Comparison of ENCODE assay signal across 14 cellular contexts in genomic region chr15:56286213-56286612, GRCh38. TPM values are rescaled to one million over a fixed set of nuclear protein-coding genes. Genes with fewer than 3 reads are reported as not detected.
DNase-seq lines count a peak whose midpoint lies in the region; ATAC-seq and TF ChIP-seq lines count a peak whose summit lies in the region.
"Had no signal": no experiment of that assay in that cellular context is flagged by ENCODE, and none has a peak within 500 bp of the region (broad histone marks: within the 10 kb centered on the region; RNA-seq: fewer than 3 reads in every experiment).

No MANE protein-coding gene starts in this region.

- no TSS peak for BruUV-seq in MCF 10A (replicated peaks; lab: Mats Ljungman, UMichigan)

- H3K27ac ChIP-seq in breast epithelium: no peak overlapping the region
- H3K27ac ChIP-seq: BLaER1 had no signal

- CTCF ChIA-PET in MCF 10A (lab: Yijun Ruan, JAX): interaction anchor here (0.8 kb wide), 1 partner anchor 119 kb away, joined by 3 read pairs; no protein-coding TSS in a partner anchor

- H3K4me3 Mint-ChIP-seq in MCF 10A (ENCODE audit: unreplicated experiment): no peak overlapping the region
- H3K4me3 Mint-ChIP-seq: brain; naive thymus-derived CD8-positive, alpha-beta T cell had no signal

- no peaks in the 10 kb centered on the region for H3K4me1 Mint-ChIP-seq in MCF 10A (ENCODE audit: insufficient read depth, unreplicated experiment)
- H3K4me1 Mint-ChIP-seq: brain; naive thymus-derived CD8-positive, alpha-beta T cell had no signal

- no peak for ATAC-seq in GM21447 (IDR thresholded peaks at IDR 0.05; ENCODE audit: unreplicated experiment)
- ATAC-seq: naive thymus-derived CD8-positive, alpha-beta T cell had no signal

- no peak for TF ChIP-seq POLR2A in breast epithelium (IDR thresholded peaks at IDR 0.05)

- no peaks in the 10 kb centered on the region for H3K36me3 ChIP-seq in breast epithelium
- H3K36me3 ChIP-seq: BLaER1, HAP-1 had no signal

- no peaks in the 10 kb centered on the region for H3K4me1 ChIP-seq in breast epithelium
- H3K4me1 ChIP-seq: BLaER1, HAP-1 had no signal

- H3K27me3 ChIP-seq in breast epithelium: no peaks in the 10 kb centered on the region
- H3K27me3 ChIP-seq: BLaER1 had no signal

- DNase-seq in MCF 10A (ENCODE audit: unreplicated experiment) (peak; percentile 9), breast epithelium (ENCODE audit: low spot score in 2 of 2) (no peak), NAMALWA (ENCODE audit: low spot score) (peak; percentile 41), choroid plexus epithelial cell (ENCODE audit: low read depth) (no peak), mucosa of gallbladder (ENCODE audit: low spot score) (no peak), COR-L47 (lab: John Stamatoyannopoulos, UW) (no peak), NCI-H1694 (lab: John Stamatoyannopoulos, UW) (no peak)
- DNase-seq: activated CD4-positive, alpha-beta T cell treated with anti-CD3 and anti-CD28 coated beads for 4 hours; naive thymus-derived CD8-positive, alpha-beta T cell had no signal

- no peaks in the 10 kb centered on the region for H3K27me3 Mint-ChIP-seq in MCF 10A (ENCODE audit: insufficient read depth, unreplicated experiment)

- no peaks in the 10 kb centered on the region for H3K36me3 Mint-ChIP-seq in MCF 10A (ENCODE audit: insufficient read depth, unreplicated experiment)
- H3K36me3 Mint-ChIP-seq: brain had no signal

- TF ChIP-seq CTCF in MCF 10A (IDR thresholded peaks at IDR 0.05; ENCODE audit: unreplicated experiment) (peak; percentile 11), breast epithelium (IDR thresholded peaks at IDR 0.05) (no peak), choroid plexus epithelial cell (conservative IDR thresholded peaks at IDR 0.05; ENCODE audit: low read depth, low read length) (peak; percentile 11)

- H3K27ac Mint-ChIP-seq in MCF 10A (ENCODE audit: low read depth, unreplicated experiment): no peak overlapping the region
- H3K27ac Mint-ChIP-seq: activated T-helper 2 cell treated with anti-CD3 and anti-CD28 coated beads, Interferon-gamma antibody, Interleukin-2, Interleukin-4, amounts not matched to agents 10 μg/mL and 5 μg/mL and 100 μg/mL, durations not matched to agents 14 hours and 24 hours and 36 hours; brain; naive thymus-derived CD8-positive, alpha-beta T cell had no signal

- H3K9me3 ChIP-seq in breast epithelium: no peaks in the 10 kb centered on the region
- H3K9me3 ChIP-seq: HAP-1 had no signal

- intact Hi-C loops in MCF 10A (cut with micrococcal nuclease) (no loop called here), breast epithelium (cut with DNase I; ENCODE audit: low total_unique reads) (no loop called here)

- peaks cover 8% of the 10 kb centered on the region for H3K9me3 Mint-ChIP-seq in MCF 10A (ENCODE audit: unreplicated experiment)

- POLR2A ChIA-PET in MCF 10A (lab: Yijun Ruan, JAX): no interaction called here

- H3K4me3 ChIP-seq in breast epithelium (no peak overlapping the region), choroid plexus epithelial cell (ENCODE audit: low read depth, low read length) (no peak overlapping the region)
- H3K4me3 ChIP-seq: BLaER1, HAP-1 had no signal

RNA-seq across cellular contexts. Expression of gene RFX7, which starts 42.5 kb away (rescaled TPM):
- total RNA-seq in MCF 10A (2022) (23.8 and 29.8 TPM in 2 replicates), breast epithelium (10 to 100 TPM in 2 of 3 donors, 1 to 10 TPM in 1; 8.3 to 14.8 (median 10.8) TPM), mucosa of gallbladder (15.9 TPM)

Comparison
In these comparisons a context has a peak if more than half of its experiments do, and no peak if none do; other contexts are left out.
1. DNase-seq: peak in MCF 10A (single experiment) and NAMALWA (single experiment); none in breast epithelium (0 of 2), choroid plexus epithelial cell (single experiment), mucosa of gallbladder (single experiment), COR-L47 (single experiment) and NCI-H1694 (single experiment).
2. CTCF ChIP-seq: peak in MCF 10A (single experiment) and choroid plexus epithelial cell (single experiment); none in breast epithelium (0 of 3).